Comparison of ENCODE assay signal across 32 cellular contexts in the genomic region with DNA sequence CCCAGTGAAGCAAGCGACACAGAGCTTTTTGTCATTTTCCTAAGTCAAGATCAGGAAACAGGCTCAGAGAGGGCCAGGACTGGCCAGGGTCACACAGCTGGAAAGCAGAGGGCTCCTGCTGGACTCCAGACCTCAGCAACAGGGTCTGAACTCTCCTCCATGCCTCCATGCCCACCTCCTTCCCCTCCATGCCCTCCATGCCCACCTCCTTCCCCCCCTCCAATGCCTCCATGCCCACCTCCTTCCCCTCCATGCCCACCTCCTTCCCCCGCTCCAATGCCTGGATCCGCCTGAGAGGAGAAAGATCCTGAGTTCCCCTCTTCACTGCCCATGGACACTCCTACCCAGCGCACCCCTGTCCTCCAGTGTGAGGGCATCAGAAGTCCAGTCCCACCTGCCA.
"Had no signal": no experiment of that assay in that cellular context is flagged by ENCODE, and none has a peak within 500 bp of the region (broad histone marks: within the 10 kb centered on the region; RNA-seq: fewer than 3 reads in every experiment).

No MANE protein-coding gene starts in this region.

- H3K9me3 ChIP-seq: adrenal gland, MG63, Peyer's patch had no signal

- H3K4me1 Mint-ChIP-seq: activated naive CD4-positive, alpha-beta T cell treated with anti-CD3 and anti-CD28 coated beads, Interleukin-2, amount 50 U/mL, for 24 hours; brain; central memory CD8-positive, alpha-beta T cell had no signal

- H3K27ac Mint-ChIP-seq: activated B cell treated with CpG ODN at 0.5 μM for 24 hours; activated CD4-positive, alpha-beta memory T cell treated with anti-CD3 and anti-CD28 coated beads for 36 hours; activated naive CD4-positive, alpha-beta T cell treated with anti-CD3 and anti-CD28 coated beads, Interleukin-2, amount 50 U/mL, for 24 hours; activated T-helper 1 cell treated with anti-CD3 and anti-CD28 coated beads, Interleukin-12 subunit alpha, Interleukin-12 subunit beta, Interleukin-2, Interleukin-4 antibody, amounts not matched to agents 30 ng/mL and 10 ng/mL and 1 ng/mL, durations not matched to agents 14 hours and 24 hours and 36 hours; brain had no signal

- H3K4me1 ChIP-seq: adrenal gland, Peyer's patch had no signal

- DNase-seq: activated B cell treated with CpG ODN at 0.5 μM for 24 hours; activated CD4-positive, alpha-beta memory T cell treated with anti-CD3 and anti-CD28 coated beads for 36 hours; activated CD4-positive, alpha-beta T cell treated with anti-CD3 and anti-CD28 coated beads for 4 hours; activated CD4-positive, alpha-beta T cell treated with anti-CD3 and anti-CD28 coated beads, Interleukin-2, amount 50 U/mL, for 1 hour; activated CD4-positive, CD25-positive, alpha-beta regulatory T cell treated with anti-CD3 and anti-CD28 coated beads, Interleukin-2, amount 50 U/mL, for 72 hours; activated CD8-positive, alpha-beta memory T cell treated with anti-CD3 and anti-CD28 coated beads, Interleukin-2, amount 50 U/mL, for 4 hours; activated effector memory CD4-positive, alpha-beta T cell treated with Interleukin-2 at 50 U/mL for 16 hours; activated T-cell treated with anti-CD3 and anti-CD28 coated beads for 4 hours; activated T-cell treated with anti-CD3 and anti-CD28 coated beads, Interleukin-2, amount 50 U/mL, for 4 hours; adrenal gland; Karpas-422; MG63; NCI-H1048; NCI-H1105 treated with DMSO at 0.1 percent for 48 hours; NCI-H1436; NCI-H1694; NCI-H1930; NCI-H2081 treated with DMSO at 0.1 percent for 48 hours; NCI-H226; NCI-H524 treated with DMSO at 0.1 percent for 48 hours; PC-3; Right ventricle myocardium superior; SW 1271; T-helper 1 cell; T-helper 2 cell; T-helper 9 cell had no signal

- H3K36me3 ChIP-seq: adrenal gland, MG63, Peyer's patch had no signal

- H3K9me3 Mint-ChIP-seq: activated B cell treated with CpG ODN at 0.5 μM for 24 hours; activated CD4-positive, alpha-beta memory T cell treated with anti-CD3 and anti-CD28 coated beads for 36 hours; activated naive CD4-positive, alpha-beta T cell treated with anti-CD3 and anti-CD28 coated beads, Interleukin-2, amount 50 U/mL, for 24 hours; activated T-cell treated with anti-CD3 and anti-CD28 coated beads, Interleukin-2, amount 50 U/mL, for 4 hours; activated T-helper 1 cell treated with anti-CD3 and anti-CD28 coated beads, Interleukin-12 subunit alpha, Interleukin-12 subunit beta, Interleukin-2, Interleukin-4 antibody, amounts not matched to agents 30 ng/mL and 10 ng/mL and 1 ng/mL, durations not matched to agents 14 hours and 24 hours and 36 hours; central memory CD8-positive, alpha-beta T cell had no signal

- H3K4me3 ChIP-seq: adrenal gland, MG63, Peyer's patch had no signal

- H3K36me3 Mint-ChIP-seq: activated CD4-positive, alpha-beta memory T cell treated with anti-CD3 and anti-CD28 coated beads for 36 hours; activated naive CD4-positive, alpha-beta T cell treated with anti-CD3 and anti-CD28 coated beads, Interleukin-2, amount 50 U/mL, for 24 hours; brain had no signal

- H3K27ac ChIP-seq: adrenal gland, Peyer's patch, VCaP had no signal

- H3K4me3 Mint-ChIP-seq: activated B cell treated with CpG ODN at 0.5 μM for 24 hours; activated CD4-positive, alpha-beta memory T cell treated with anti-CD3 and anti-CD28 coated beads for 36 hours; activated naive CD4-positive, alpha-beta T cell treated with anti-CD3 and anti-CD28 coated beads, Interleukin-2, amount 50 U/mL, for 24 hours; activated T-cell treated with anti-CD3 and anti-CD28 coated beads, Interleukin-2, amount 50 U/mL, for 4 hours; activated T-helper 1 cell treated with anti-CD3 and anti-CD28 coated beads, Interleukin-12 subunit alpha, Interleukin-12 subunit beta, Interleukin-2, Interleukin-4 antibody, amounts not matched to agents 30 ng/mL and 10 ng/mL and 1 ng/mL, durations not matched to agents 14 hours and 24 hours and 36 hours; brain; central memory CD8-positive, alpha-beta T cell had no signal

- H3K27me3 ChIP-seq: adrenal gland, MG63, Peyer's patch had no signal

- ATAC-seq: activated T-cell treated with anti-CD3 and anti-CD28 coated beads, Interleukin-2, amount 50 U/mL, for 4 hours; PC-3 had no signal
